16 cellular contexts compared by ENCODE assay signal in the genomic region with DNA sequence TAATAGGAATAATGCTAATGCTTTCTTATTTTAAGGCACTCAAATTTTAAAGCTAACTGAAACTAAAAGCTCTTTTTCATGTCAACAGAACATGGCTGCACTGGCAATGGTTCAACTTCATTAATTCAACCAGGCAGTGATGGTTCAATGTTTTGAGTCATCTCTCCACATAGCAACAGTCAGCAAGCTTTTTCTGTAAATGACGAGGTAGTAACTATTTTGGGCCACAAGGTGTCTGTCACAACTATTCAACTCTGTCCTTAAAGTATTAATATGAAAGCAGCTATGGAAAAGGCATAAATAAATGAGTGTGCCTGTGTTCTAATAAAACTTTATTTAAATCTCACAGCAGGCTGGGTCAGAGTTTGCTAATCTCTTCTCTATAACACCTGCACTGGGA.
DNase-seq lines count a peak whose midpoint lies in the region; ATAC-seq, FAIRE-seq and TF ChIP-seq lines count a peak whose summit lies in the region.
"Had no signal": no experiment of that assay in that cellular context is flagged by ENCODE, and none has a peak within 500 bp of the region (broad histone marks: within the 10 kb centered on the region; RNA-seq: fewer than 3 reads in every experiment).

No MANE protein-coding gene starts in this region.

- H3K36me3 ChIP-seq in HepG2 (replicated peaks in 1 of 2; ENCODE audit: control insufficient read depth in 1 of 2, insufficient read depth in 2 of 2, low read length in 2 of 2), result no peaks in the 10 kb centered on the region
- no peaks in the 10 kb centered on the region for H3K36me3 ChIP-seq in right lobe of liver
- H3K36me3 ChIP-seq in fibroblast of lung (ENCODE audit: control insufficient read depth, insufficient read depth, low read length), result no peaks in the 10 kb centered on the region

- POLR2A ChIA-PET in HepG2 (lab: Yijun Ruan, JAX), result no interaction called here

- CTCF ChIA-PET in HepG2 (lab: Yijun Ruan, JAX; ENCODE audit: low intra/inter-chr PET ratio, low total read pairs), result no interaction called here

- no peak for TF ChIP-seq RAD21 in HepG2 (CRISPR knock-in tag; IDR thresholded peaks at IDR 0.05)

- H3K4me3 ChIP-seq in HepG2 (replicated peaks in 1 of 3; ENCODE audit: insufficient read depth in 1 of 3, low read depth in 2 of 3, low read length in 3 of 3) (no peak overlapping the region), right lobe of liver (no peak overlapping the region), fibroblast of lung (replicated peaks in 1 of 4; ENCODE audit: control extremely low read depth in 1 of 4, insufficient read depth in 1 of 4, low read depth in 3 of 4, low read length in 4 of 4) (no peak overlapping the region)

- 0% methylated on average over 1 of the region's 1 CpG for WGBS in HepG2 (ENCODE audit: low lambda C conversion rate)
- 12% methylated on average over 1 of the region's 1 CpG for WGBS in right lobe of liver (ENCODE audit: insufficient coverage, low coverage, low lambda C conversion rate, missing lambda C conversion rate)

- intact Hi-C loops in HepG2 (cut with micrococcal nuclease; ENCODE audit: unreplicated experiment) (loop anchor here (1.0 to 10.0 kb wide), 3 partner anchors 862 to 1375 kb away; no protein-coding TSS in a partner anchor), right lobe of liver (cut with DNase I) (no loop called here)

- no peaks in the 10 kb centered on the region for H3K27me3 ChIP-seq in HepG2 (ENCODE audit: control insufficient read depth in 1 of 2, insufficient read depth in 2 of 2, low read length in 2 of 2)
- H3K27me3 ChIP-seq in right lobe of liver, result no peaks in the 10 kb centered on the region
- no peaks in the 10 kb centered on the region for H3K27me3 ChIP-seq in fibroblast of lung (ENCODE audit: control insufficient read depth, insufficient read depth, low read length)

- TF ChIP-seq POLR2A in HepG2 (IDR thresholded peaks at IDR 0.05; ENCODE audit: insufficient read depth in 1 of 2, low read depth in 2 of 2, low read length in 2 of 2) (no peak), right lobe of liver (IDR thresholded peaks at IDR 0.05) (no peak)

- DNase-seq in HepG2 (ENCODE audit: low spot score) (peak; percentile 1), right lobe of liver (no peak), RPMI8226 (peak; percentile 5), fibroblast of lung (ENCODE audit: low read depth in 2 of 2) (peak; percentile 18 to 35), DMS153 (lab: John Stamatoyannopoulos, UW) (no peak), NCI-H2196 treated with DMSO at 0.1 percent for 48 hours (lab: John Stamatoyannopoulos, UW; ENCODE audit: unreplicated experiment) (no peak), anterior cingulate cortex (lab: John Stamatoyannopoulos, UW) (no peak)
- DNase-seq: activated T-cell treated with anti-CD3 and anti-CD28 coated beads for 4 hours; GF-D8; NCI-H510A treated with DMSO at 0.1 percent for 48 hours; SIG-M5; stimulated activated CD4-positive, alpha-beta T cell treated with anti-CD3 and anti-CD28 coated beads, Interleukin-2, amount 100 ng/mL, for 24 hours; stimulated activated naive B cell treated with anti-CD40 and anti-IgM and Interleukin-4, amounts not matched to agents 10 μg/mL and 1 μg/mL and 100 μg/mL, for 72 hours had no signal

- no peak for TF ChIP-seq EP300 in HepG2 (IDR thresholded peaks at IDR 0.05; ENCODE audit: low read depth in 2 of 2, low read length in 2 of 2)
- no peak for TF ChIP-seq EP300 in HepG2 (CRISPR knock-in tag; IDR thresholded peaks at IDR 0.05; ENCODE audit: borderline replicate concordance)

- H3K9me3 ChIP-seq in HepG2 (ENCODE audit: low read length) (no peaks in the 10 kb centered on the region), right lobe of liver (no peaks in the 10 kb centered on the region), fibroblast of lung (ENCODE audit: control insufficient read depth, insufficient read depth, low read depth, low read length) (no peaks in the 10 kb centered on the region)

- H3K9ac ChIP-seq in HepG2 (ENCODE audit: insufficient read depth, low read depth, low read length) (no peak overlapping the region), fibroblast of lung (ENCODE audit: insufficient read depth, low read length) (no peak overlapping the region)
- H3K9ac ChIP-seq: parathyroid adenoma had no signal

- no peaks in the 10 kb centered on the region for H4K20me1 ChIP-seq in HepG2 (ENCODE audit: insufficient read depth, low read length)
- H4K20me1 ChIP-seq in fibroblast of lung (ENCODE audit: control insufficient read depth, extremely low read depth, insufficient read depth, low read length), result no peaks in the 10 kb centered on the region

- ATAC-seq in HepG2 (peak; percentile 46; the same call in 1 of the 3 replicates), right lobe of liver (no peak), HG03439 (IDR thresholded peaks at IDR 0.05; ENCODE audit: unreplicated experiment) (no peak)
- ATAC-seq: stimulated activated naive B cell treated with anti-CD40 and anti-IgM and Interleukin-4, amounts not matched to agents 10 μg/mL and 1 μg/mL and 100 μg/mL, for 72 hours had no signal

- H2AFZ ChIP-seq in HepG2 (ENCODE audit: low read length) (no peak overlapping the region), fibroblast of lung (ENCODE audit: low read length) (no peak overlapping the region)
- H2AFZ ChIP-seq: parathyroid adenoma had no signal

- TF ChIP-seq CTCF in HepG2 (CRISPR knock-in tag; IDR thresholded peaks at IDR 0.05) (no peak), right lobe of liver (IDR thresholded peaks at IDR 0.05) (no peak), fibroblast of lung (conservative IDR thresholded peaks at IDR 0.05 in 1 of 2, IDR thresholded peaks at IDR 0.05 in 1 of 2; ENCODE audit: low read depth in 1 of 2, low read length in 2 of 2) (peak in 1 of 2 donors; percentile 17)

- in situ Hi-C loops in HepG2 (cut with HindIII; ENCODE audit: extremely low pct_ligation_motif_present, low pct_unique_long_range_greater_than_20kb), result loop anchor here (25.0 kb wide), 1 partner anchor 858 kb away; no protein-coding TSS in a partner anchor

- FAIRE-seq in HepG2 (lab: Jason Lieb, UNC), result no peak
- FAIRE-seq: endometrium had no signal

- H3K4me2 ChIP-seq in HepG2 (ENCODE audit: low read depth, low read length), result no peak overlapping the region
- H3K4me2 ChIP-seq in fibroblast of lung (ENCODE audit: extremely low read depth, insufficient read depth, low read length), result no peak overlapping the region

- no TSS peak for BruUV-seq in HepG2 (replicated peaks; lab: Mats Ljungman, UMichigan)

- no peaks in the 10 kb centered on the region for H3K4me1 ChIP-seq in HepG2 (ENCODE audit: insufficient read depth, low read length)
- no peaks in the 10 kb centered on the region for H3K4me1 ChIP-seq in right lobe of liver
- H3K4me1 ChIP-seq in fibroblast of lung (ENCODE audit: control insufficient read depth, extremely low read depth, insufficient read depth, low read length), result no peaks in the 10 kb centered on the region
- H3K4me1 ChIP-seq: parathyroid adenoma had no signal

- H3K27ac ChIP-seq in HepG2 (ENCODE audit: extremely low read length, insufficient read depth, low read length) (no peak overlapping the region), right lobe of liver (no peak overlapping the region), fibroblast of lung (ENCODE audit: insufficient read depth, low read length) (no peak overlapping the region)
- H3K27ac ChIP-seq: parathyroid adenoma had no signal

- H3K79me2 ChIP-seq in HepG2 (ENCODE audit: insufficient read depth, low read length) (no peaks in the 10 kb centered on the region), fibroblast of lung (ENCODE audit: control insufficient read depth, insufficient read depth, low read length) (no peaks in the 10 kb centered on the region)
- H3K79me2 ChIP-seq: parathyroid adenoma had no signal

TF ChIP-seq in HepG2, 621 proteins besides CTCF, POLR2A, EP300 and RAD21 (continues in another document):
- TF ChIP-seq RARG (CRISPR knock-in tag; IDR thresholded peaks at IDR 0.05; ENCODE audit: low read depth) (no peak), SMC3 (IDR thresholded peaks at IDR 0.05; ENCODE audit: low read length) (no peak), ZNF564 (CRISPR knock-in tag; IDR thresholded peaks at IDR 0.05) (no peak), ATRX (CRISPR knock-in tag; IDR thresholded peaks at IDR 0.05; ENCODE audit: borderline replicate concordance) (no peak), ZNF781 (CRISPR knock-in tag; IDR thresholded peaks at IDR 0.05; ENCODE audit: borderline replicate concordance, not compliant biosample characterization) (no peak)
- TF ChIP-seq, protein P1, sequence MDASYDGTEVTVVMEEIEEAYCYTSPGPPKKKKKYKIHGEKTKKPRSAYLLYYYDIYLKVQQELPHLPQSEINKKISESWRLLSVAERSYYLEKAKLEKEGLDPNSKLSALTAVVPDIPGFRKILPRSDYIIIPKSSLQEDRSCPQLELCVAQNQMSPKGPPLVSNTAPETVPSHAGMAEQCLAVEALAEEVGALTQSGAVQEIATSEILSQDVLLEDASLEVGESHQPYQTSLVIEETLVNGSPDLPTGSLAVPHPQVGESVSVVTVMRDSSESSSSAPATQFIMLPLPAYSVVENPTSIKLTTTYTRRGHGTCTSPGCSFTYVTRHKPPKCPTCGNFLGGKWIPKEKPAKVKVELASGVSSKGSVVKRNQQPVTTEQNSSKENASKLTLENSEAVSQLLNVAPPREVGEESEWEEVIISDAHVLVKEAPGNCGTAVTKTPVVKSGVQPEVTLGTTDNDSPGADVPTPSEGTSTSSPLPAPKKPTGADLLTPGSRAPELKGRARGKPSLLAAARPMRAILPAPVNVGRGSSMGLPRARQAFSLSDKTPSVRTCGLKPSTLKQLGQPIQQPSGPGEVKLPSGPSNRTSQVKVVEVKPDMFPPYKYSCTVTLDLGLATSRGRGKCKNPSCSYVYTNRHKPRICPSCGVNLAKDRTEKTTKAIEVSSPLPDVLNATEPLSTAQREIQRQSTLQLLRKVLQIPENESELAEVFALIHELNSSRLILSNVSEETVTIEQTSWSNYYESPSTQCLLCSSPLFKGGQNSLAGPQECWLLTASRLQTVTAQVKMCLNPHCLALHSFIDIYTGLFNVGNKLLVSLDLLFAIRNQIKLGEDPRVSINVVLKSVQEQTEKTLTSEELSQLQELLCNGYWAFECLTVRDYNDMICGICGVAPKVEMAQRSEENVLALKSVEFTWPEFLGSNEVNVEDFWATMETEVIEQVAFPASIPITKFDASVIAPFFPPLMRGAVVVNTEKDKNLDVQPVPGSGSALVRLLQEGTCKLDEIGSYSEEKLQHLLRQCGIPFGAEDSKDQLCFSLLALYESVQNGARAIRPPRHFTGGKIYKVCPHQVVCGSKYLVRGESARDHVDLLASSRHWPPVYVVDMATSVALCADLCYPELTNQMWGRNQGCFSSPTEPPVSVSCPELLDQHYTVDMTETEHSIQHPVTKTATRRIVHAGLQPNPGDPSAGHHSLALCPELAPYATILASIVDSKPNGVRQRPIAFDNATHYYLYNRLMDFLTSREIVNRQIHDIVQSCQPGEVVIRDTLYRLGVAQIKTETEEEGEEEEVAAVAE (CRISPR knock-in tag; IDR thresholded peaks at IDR 0.05; ENCODE audit: borderline replicate concordance), result no peak

Comparison
In these comparisons a context has a peak if more than half of its experiments do, and no peak if none do; other contexts are left out.
1. DNase-seq: peak in HepG2 (single experiment), RPMI8226 (single experiment) and fibroblast of lung (2 of 2); none in right lobe of liver (0 of 3), DMS153 (single experiment), NCI-H2196 treated with DMSO at 0.1 percent for 48 hours (single experiment) and anterior cingulate cortex (0 of 58).